Comparison of ENCODE assay signal across 26 cellular contexts in genomic region chr12:13218641-13219040, GRCh38.
"Had no signal": no experiment of that assay in that cellular context is flagged by ENCODE, and none has a peak within 500 bp of the region (broad histone marks: within the 10 kb centered on the region; RNA-seq: fewer than 3 reads in every experiment).

No MANE protein-coding gene starts in this region.

- DNase-seq: activated CD4-positive, alpha-beta memory T cell treated with anti-CD3 and anti-CD28 coated beads for 36 hours; activated CD4-positive, alpha-beta T cell treated with anti-CD3 and anti-CD28 coated beads, Interleukin-2, amount 10 ng/mL, durations not matched to agents 24 days and 14 days; activated CD4-positive, CD25-positive, alpha-beta regulatory T cell treated with anti-CD3 and anti-CD28 coated beads, Interleukin-2, amount 50 U/mL, for 72 hours; activated CD8-positive, alpha-beta memory T cell treated with anti-CD3 and anti-CD28 coated beads, Interleukin-2, amount 50 U/mL, for 4 hours; activated gamma-delta T cell; activated naive CD4-positive, alpha-beta T cell treated with anti-CD3 and anti-CD28 coated beads, Interleukin-2, amount 10 ng/mL, durations not matched to agents 7 days and 5 days; activated naive CD8-positive, alpha-beta T cell treated with anti-CD3 and anti-CD28 coated beads, Interleukin-2, amount 10 ng/mL, durations not matched to agents 7 days and 5 days; activated T-cell treated with anti-CD3 and anti-CD28 coated beads, Interleukin-2, amount 50 U/mL, for 1 hour; cortex of kidney; hippocampal formation; immature natural killer cell; pancreas; psoas muscle; sigmoid colon; small intestine; stimulated activated CD4-positive, alpha-beta T cell treated with anti-CD3 and anti-CD28 coated beads, Interleukin-4, amount 100 ng/mL, for 24 hours; stimulated activated naive CD8-positive, alpha-beta T cell treated with anti-CD3 and anti-CD28 coated beads, Interleukin-15, amount 100 ng/mL, for 72 hours; T-helper 17 cell; thyroid gland had no signal

- H3K4me1 ChIP-seq: ascending aorta, pancreas, psoas muscle, sigmoid colon had no signal

- H3K4me1 Mint-ChIP-seq: activated CD4-positive, alpha-beta T cell treated with anti-CD3 and anti-CD28 coated beads, Interleukin-2, amount 10 ng/mL, durations not matched to agents 24 days and 14 days; immature natural killer cell; stimulated activated memory B cell treated with anti-CD40 and anti-IgM and Interleukin-4, amounts not matched to agents 10 μg/mL and 1 μg/mL and 100 μg/mL, for 72 hours; stimulated activated naive CD8-positive, alpha-beta T cell treated with anti-CD3 and anti-CD28 coated beads, Interleukin-15, amount 100 ng/mL, for 72 hours; T-helper 17 cell had no signal

- ATAC-seq: gastroesophageal sphincter; pancreas; psoas muscle; stimulated activated memory B cell treated with anti-CD40 and anti-IgM and Interleukin-4, amounts not matched to agents 10 μg/mL and 1 μg/mL and 100 μg/mL, for 72 hours; stimulated activated naive CD8-positive, alpha-beta T cell treated with anti-CD3 and anti-CD28 coated beads, Interleukin-15, amount 100 ng/mL, for 72 hours; T-helper 17 cell had no signal

- H3K36me3 Mint-ChIP-seq: activated naive CD4-positive, alpha-beta T cell treated with anti-CD3 and anti-CD28 coated beads, Interleukin-2, amount 10 ng/mL, durations not matched to agents 7 days and 5 days; activated naive CD8-positive, alpha-beta T cell treated with anti-CD3 and anti-CD28 coated beads, Interleukin-2, amount 10 ng/mL, durations not matched to agents 7 days and 5 days; immature natural killer cell; stimulated activated memory B cell treated with anti-CD40 and anti-IgM and Interleukin-4, amounts not matched to agents 10 μg/mL and 1 μg/mL and 100 μg/mL, for 72 hours had no signal

- H3K27me3 ChIP-seq: ascending aorta, gastroesophageal sphincter, neutrophil, pancreas, sigmoid colon, thyroid gland had no signal

- H3K9me3 ChIP-seq: ascending aorta, neutrophil, pancreas, psoas muscle, sigmoid colon, thyroid gland had no signal

- H3K9me3 Mint-ChIP-seq: activated CD4-positive, alpha-beta T cell treated with anti-CD3 and anti-CD28 coated beads, Interleukin-2, amount 10 ng/mL, durations not matched to agents 24 days and 14 days; activated naive CD4-positive, alpha-beta T cell treated with anti-CD3 and anti-CD28 coated beads, Interleukin-2, amount 10 ng/mL, durations not matched to agents 7 days and 5 days; immature natural killer cell had no signal

- H3K27ac Mint-ChIP-seq: activated CD4-positive, alpha-beta memory T cell treated with anti-CD3 and anti-CD28 coated beads for 36 hours; activated CD4-positive, alpha-beta T cell treated with anti-CD3 and anti-CD28 coated beads, Interleukin-2, amount 10 ng/mL, durations not matched to agents 24 days and 14 days; activated naive CD4-positive, alpha-beta T cell treated with anti-CD3 and anti-CD28 coated beads, Interleukin-2, amount 10 ng/mL, durations not matched to agents 7 days and 5 days; activated naive CD8-positive, alpha-beta T cell treated with anti-CD3 and anti-CD28 coated beads, Interleukin-2, amount 10 ng/mL, durations not matched to agents 7 days and 5 days; brain; immature natural killer cell; nephron; stimulated activated memory B cell treated with anti-CD40 and anti-IgM and Interleukin-4, amounts not matched to agents 10 μg/mL and 1 μg/mL and 100 μg/mL, for 72 hours; stimulated activated naive CD8-positive, alpha-beta T cell treated with anti-CD3 and anti-CD28 coated beads, Interleukin-15, amount 100 ng/mL, for 72 hours; T-helper 17 cell had no signal

- H3K36me3 ChIP-seq: neutrophil, pancreas had no signal

- H3K27ac ChIP-seq: ascending aorta, gastroesophageal sphincter, neutrophil, pancreas, psoas muscle, sigmoid colon, thyroid gland had no signal

- H3K27me3 Mint-ChIP-seq: activated CD4-positive, alpha-beta memory T cell treated with anti-CD3 and anti-CD28 coated beads for 36 hours had no signal

- H3K4me3 Mint-ChIP-seq: activated CD4-positive, alpha-beta memory T cell treated with anti-CD3 and anti-CD28 coated beads for 36 hours; activated CD4-positive, alpha-beta T cell treated with anti-CD3 and anti-CD28 coated beads, Interleukin-2, amount 10 ng/mL, durations not matched to agents 24 days and 14 days; activated naive CD4-positive, alpha-beta T cell treated with anti-CD3 and anti-CD28 coated beads, Interleukin-2, amount 10 ng/mL, durations not matched to agents 7 days and 5 days; activated naive CD8-positive, alpha-beta T cell treated with anti-CD3 and anti-CD28 coated beads, Interleukin-2, amount 10 ng/mL, durations not matched to agents 7 days and 5 days; brain; immature natural killer cell; nephron; stimulated activated memory B cell treated with anti-CD40 and anti-IgM and Interleukin-4, amounts not matched to agents 10 μg/mL and 1 μg/mL and 100 μg/mL, for 72 hours; stimulated activated naive CD8-positive, alpha-beta T cell treated with anti-CD3 and anti-CD28 coated beads, Interleukin-15, amount 100 ng/mL, for 72 hours; T-helper 17 cell had no signal

- H3K4me3 ChIP-seq: ascending aorta, gastroesophageal sphincter, lung, pancreas, psoas muscle, sigmoid colon, thyroid gland had no signal
